In the genomic region with DNA sequence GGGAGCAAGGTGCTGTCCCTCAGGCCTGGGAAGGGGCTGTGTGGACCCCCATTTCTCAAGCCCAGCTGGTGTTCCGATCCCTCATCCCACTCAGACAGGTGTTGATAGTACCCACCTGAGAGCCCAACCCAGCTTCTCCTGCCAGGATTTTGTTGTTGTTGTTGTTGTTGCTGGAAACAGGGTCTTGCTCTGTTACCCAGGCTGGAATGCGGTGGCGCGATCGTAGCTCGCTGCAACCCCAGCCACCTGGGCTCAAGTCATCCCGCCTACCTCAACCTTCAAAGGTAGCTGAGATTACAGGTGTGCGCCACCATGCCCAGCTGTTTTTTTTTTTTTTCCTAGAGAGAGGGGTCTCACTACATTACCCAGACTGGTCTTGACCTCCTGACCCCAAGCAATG, we compare ENCODE assay signal across 28 cellular contexts.
"Had no signal": no experiment of that assay in that cellular context is flagged by ENCODE, and none has a peak within 500 bp of the region (broad histone marks: within the 10 kb centered on the region; RNA-seq: fewer than 3 reads in every experiment).

No MANE protein-coding gene starts in this region.

- H3K27me3 ChIP-seq: ascending aorta, cardiac muscle cell, colonic mucosa had no signal

- H3K36me3 ChIP-seq: ascending aorta, breast epithelium, cardiac muscle cell, colonic mucosa, gastrocnemius medialis, heart left ventricle had no signal

- H3K4me3 Mint-ChIP-seq: activated B cell treated with CpG ODN at 0.5 μM for 24 hours; activated CD8-positive, alpha-beta T cell treated with anti-CD3 and anti-CD28 coated beads for 36 hours; activated naive CD4-positive, alpha-beta T cell treated with anti-CD3 and anti-CD28 coated beads, Interleukin-2, amount 10 ng/mL, durations not matched to agents 7 days and 5 days; activated naive CD8-positive, alpha-beta T cell treated with anti-CD3 and anti-CD28 coated beads, Interleukin-2, amount 10 ng/mL, durations not matched to agents 7 days and 5 days; activated T-cell treated with anti-CD3 and anti-CD28 coated beads, Interleukin-2, amount 50 U/mL, for 72 hours; brain; T-helper 17 cell; T-helper 2 cell treated with Interferon-gamma antibody and Interleukin-4, amounts not matched to agents 5 μg/mL and 100 μg/mL, for 36 hours had no signal

- H3K27ac ChIP-seq: ascending aorta, breast epithelium, cardiac muscle cell, colonic mucosa, gastrocnemius medialis, heart left ventricle had no signal

- H3K27ac Mint-ChIP-seq: activated B cell treated with CpG ODN at 0.5 μM for 24 hours; activated CD8-positive, alpha-beta T cell treated with anti-CD3 and anti-CD28 coated beads for 36 hours; activated naive CD4-positive, alpha-beta T cell treated with anti-CD3 and anti-CD28 coated beads, Interleukin-2, amount 10 ng/mL, durations not matched to agents 7 days and 5 days; activated naive CD4-positive, alpha-beta T cell treated with anti-CD3 and anti-CD28 coated beads, Interleukin-2, amount 50 U/mL, for 72 hours; activated naive CD8-positive, alpha-beta T cell treated with anti-CD3 and anti-CD28 coated beads, Interleukin-2, amount 10 ng/mL, durations not matched to agents 7 days and 5 days; activated T-cell treated with anti-CD3 and anti-CD28 coated beads, Interleukin-2, amount 50 U/mL, for 72 hours; T-helper 17 cell; T-helper 2 cell treated with Interferon-gamma antibody and Interleukin-4, amounts not matched to agents 5 μg/mL and 100 μg/mL, for 36 hours had no signal

- H3K27me3 Mint-ChIP-seq: activated CD8-positive, alpha-beta T cell treated with anti-CD3 and anti-CD28 coated beads for 36 hours had no signal

- H3K36me3 Mint-ChIP-seq: activated naive CD4-positive, alpha-beta T cell treated with anti-CD3 and anti-CD28 coated beads, Interleukin-2, amount 10 ng/mL, durations not matched to agents 7 days and 5 days; activated naive CD4-positive, alpha-beta T cell treated with anti-CD3 and anti-CD28 coated beads, Interleukin-2, amount 50 U/mL, for 72 hours; activated naive CD8-positive, alpha-beta T cell treated with anti-CD3 and anti-CD28 coated beads, Interleukin-2, amount 10 ng/mL, durations not matched to agents 7 days and 5 days had no signal

- H3K4me1 Mint-ChIP-seq: activated B cell treated with CpG ODN at 0.5 μM for 24 hours; activated naive CD4-positive, alpha-beta T cell treated with anti-CD3 and anti-CD28 coated beads, Interleukin-2, amount 10 ng/mL, durations not matched to agents 7 days and 5 days; activated naive CD8-positive, alpha-beta T cell treated with anti-CD3 and anti-CD28 coated beads, Interleukin-2, amount 10 ng/mL, durations not matched to agents 7 days and 5 days had no signal

- H3K4me1 ChIP-seq: ascending aorta, breast epithelium, colonic mucosa, gastrocnemius medialis, heart left ventricle had no signal

- H3K4me3 ChIP-seq: ascending aorta, breast epithelium, cardiac muscle cell, colonic mucosa, gastrocnemius medialis, heart left ventricle had no signal

- H3K9me3 ChIP-seq: ascending aorta, breast epithelium, colonic mucosa, gastrocnemius medialis, heart left ventricle had no signal

- H3K9me3 Mint-ChIP-seq: activated B cell treated with CpG ODN at 0.5 μM for 24 hours; activated CD8-positive, alpha-beta T cell treated with anti-CD3 and anti-CD28 coated beads for 36 hours; activated naive CD4-positive, alpha-beta T cell treated with anti-CD3 and anti-CD28 coated beads, Interleukin-2, amount 10 ng/mL, durations not matched to agents 7 days and 5 days; activated naive CD4-positive, alpha-beta T cell treated with anti-CD3 and anti-CD28 coated beads, Interleukin-2, amount 50 U/mL, for 72 hours; activated naive CD8-positive, alpha-beta T cell treated with anti-CD3 and anti-CD28 coated beads, Interleukin-2, amount 10 ng/mL, durations not matched to agents 7 days and 5 days; activated T-cell treated with anti-CD3 and anti-CD28 coated beads, Interleukin-2, amount 50 U/mL, for 72 hours; T-helper 2 cell treated with Interferon-gamma antibody and Interleukin-4, amounts not matched to agents 5 μg/mL and 100 μg/mL, for 36 hours had no signal

- DNase-seq: activated B cell treated with CpG ODN at 0.5 μM for 24 hours; activated CD4-positive, alpha-beta T cell treated with anti-CD3 and anti-CD28 coated beads for 48 hours; activated CD4-positive, alpha-beta T cell treated with anti-CD3 and anti-CD28 coated beads, Interleukin-2, amount 50 U/mL, for 1 hour; activated CD4-positive, alpha-beta T cell treated with anti-CD3 and anti-CD28 coated beads, Interleukin-2, amount 50 U/mL, for 48 hours; activated CD8-positive, alpha-beta memory T cell treated with anti-CD3 and anti-CD28 coated beads for 24 hours; activated CD8-positive, alpha-beta T cell treated with anti-CD3 and anti-CD28 coated beads for 36 hours; activated gamma-delta T cell; activated naive CD4-positive, alpha-beta T cell; activated naive CD4-positive, alpha-beta T cell treated with anti-CD3 and anti-CD28 coated beads, Interleukin-2, amount 10 ng/mL, durations not matched to agents 7 days and 5 days; activated naive CD8-positive, alpha-beta T cell treated with anti-CD3 and anti-CD28 coated beads, Interleukin-2, amount 10 ng/mL, durations not matched to agents 7 days and 5 days; activated T-cell treated with anti-CD3 and anti-CD28 coated beads, Interleukin-2, amount 50 U/mL, for 72 hours; central memory CD4-positive, alpha-beta T cell; cerebellar nuclear complex; colonic mucosa; effector CD8-positive, alpha-beta T cell; foreskin fibroblast; gastrocnemius medialis; glutamatergic neuron; heart left ventricle; T-helper 1 cell; T-helper 17 cell; T1000 had no signal
